ENCODE assay signal across 21 cellular contexts in the genomic region with DNA sequence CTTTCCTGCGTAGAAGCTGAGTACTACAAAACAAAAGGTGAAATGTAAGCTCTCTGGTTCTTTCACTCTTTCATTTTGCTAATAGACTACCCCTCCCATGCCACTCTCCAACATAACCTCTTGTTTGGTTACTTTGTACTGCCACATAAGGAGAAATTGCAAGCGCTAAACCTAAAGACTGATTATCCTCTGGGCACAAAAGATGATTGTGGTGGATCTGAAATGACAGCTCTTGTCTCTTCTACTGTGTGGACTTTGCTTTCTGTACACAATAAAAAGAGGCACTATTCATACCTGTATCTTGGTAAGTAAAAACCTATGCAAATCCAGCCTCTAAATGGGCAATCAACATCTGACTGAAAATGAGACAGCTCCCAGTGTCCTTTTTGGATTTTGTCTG. TPM values are rescaled to one million over a fixed set of nuclear protein-coding genes. Genes with fewer than 3 reads are reported as not detected.
DNase-seq lines count a peak whose midpoint lies in the region; ATAC-seq and TF ChIP-seq lines count a peak whose summit lies in the region.
"Had no signal": no experiment of that assay in that cellular context is flagged by ENCODE, and none has a peak within 500 bp of the region (broad histone marks: within the 10 kb centered on the region; RNA-seq: fewer than 3 reads in every experiment).

No MANE protein-coding gene starts in this region.

- no peaks in the 10 kb centered on the region for H3K36me3 ChIP-seq in sigmoid colon
- H3K36me3 ChIP-seq: thyroid gland had no signal

- intact Hi-C loops in sigmoid colon (cut with DNase I), result no loop called here
- intact Hi-C loops in activated T-helper 2 cell treated with anti-CD3 and anti-CD28 coated beads, Interferon-gamma antibody, Interleukin-2, Interleukin-4, amounts not matched to agents 10 μg/mL and 5 μg/mL and 100 μg/mL, durations not matched to agents 14 hours and 24 hours and 36 hours (cut with micrococcal nuclease), result loop anchor here (10.0 kb wide), 3 partner anchors 131 to 1691 kb away; no protein-coding TSS in a partner anchor

- no peaks in the 10 kb centered on the region for H3K27me3 Mint-ChIP-seq in activated T-helper 17 cell treated with anti-CD3 and anti-CD28 coated beads, Interleukin-2, amount 50 U/mL, for 72 hours
- peaks cover 52% of the 10 kb centered on the region for H3K27me3 Mint-ChIP-seq in nephron progenitor cell (ENCODE audit: low read depth, poor library complexity)
- no peaks in the 10 kb centered on the region for H3K27me3 Mint-ChIP-seq in activated T-helper 2 cell treated with anti-CD3 and anti-CD28 coated beads, Interferon-gamma antibody, Interleukin-2, Interleukin-4, amounts not matched to agents 10 μg/mL and 5 μg/mL and 100 μg/mL, durations not matched to agents 14 hours and 24 hours and 36 hours (ENCODE audit: low read depth)
- H3K27me3 Mint-ChIP-seq: CD4-positive, CD25-positive, alpha-beta regulatory T cell; dendritic cell treated with granulocyte-macrophage colony-stimulating factor and Interleukin-4, amounts not matched to agents 40 ng/mL and 50 ng/mL, for 4 days had no signal

- H3K27ac ChIP-seq in sigmoid colon, result no peak overlapping the region
- H3K27ac ChIP-seq: thyroid gland had no signal

- peak overlapping the region; percentile 30 for H3K4me3 Mint-ChIP-seq in activated T-helper 17 cell treated with anti-CD3 and anti-CD28 coated beads, Interleukin-2, amount 50 U/mL, for 72 hours
- peak overlapping the region; percentile 22 for H3K4me3 Mint-ChIP-seq in nephron progenitor cell
- no peak overlapping the region for H3K4me3 Mint-ChIP-seq in activated T-helper 2 cell treated with anti-CD3 and anti-CD28 coated beads, Interferon-gamma antibody, Interleukin-2, Interleukin-4, amounts not matched to agents 10 μg/mL and 5 μg/mL and 100 μg/mL, durations not matched to agents 14 hours and 24 hours and 36 hours (ENCODE audit: low read depth)
- H3K4me3 Mint-ChIP-seq: CD4-positive, CD25-positive, alpha-beta regulatory T cell; dendritic cell treated with granulocyte-macrophage colony-stimulating factor and Interleukin-4, amounts not matched to agents 40 ng/mL and 50 ng/mL, for 4 days; WTC11 had no signal

- no peaks in the 10 kb centered on the region for H3K9me3 ChIP-seq in sigmoid colon
- H3K9me3 ChIP-seq: thyroid gland had no signal

- no peak overlapping the region for H3K4me3 ChIP-seq in sigmoid colon
- H3K4me3 ChIP-seq: thyroid gland had no signal

- H3K4me1 Mint-ChIP-seq in activated T-helper 17 cell treated with anti-CD3 and anti-CD28 coated beads, Interleukin-2, amount 50 U/mL, for 72 hours, result no peaks in the 10 kb centered on the region
- peaks cover 93% of the 10 kb centered on the region for H3K4me1 Mint-ChIP-seq in nephron progenitor cell
- H3K4me1 Mint-ChIP-seq in activated T-helper 2 cell treated with anti-CD3 and anti-CD28 coated beads, Interferon-gamma antibody, Interleukin-2, Interleukin-4, amounts not matched to agents 10 μg/mL and 5 μg/mL and 100 μg/mL, durations not matched to agents 14 hours and 24 hours and 36 hours (ENCODE audit: low read depth), result peaks cover 29% of the 10 kb centered on the region

- H3K27ac Mint-ChIP-seq in activated T-helper 17 cell treated with anti-CD3 and anti-CD28 coated beads, Interleukin-2, amount 50 U/mL, for 72 hours, result no peak overlapping the region
- no peak overlapping the region for H3K27ac Mint-ChIP-seq in nephron progenitor cell
- H3K27ac Mint-ChIP-seq in activated T-helper 2 cell treated with anti-CD3 and anti-CD28 coated beads, Interferon-gamma antibody, Interleukin-2, Interleukin-4, amounts not matched to agents 10 μg/mL and 5 μg/mL and 100 μg/mL, durations not matched to agents 14 hours and 24 hours and 36 hours, result no peak overlapping the region
- H3K27ac Mint-ChIP-seq: dendritic cell treated with granulocyte-macrophage colony-stimulating factor and Interleukin-4, amounts not matched to agents 40 ng/mL and 50 ng/mL, for 4 days; H9; WTC11 had no signal

- H3K27me3 ChIP-seq in sigmoid colon, result peaks cover 0 to 3% (median 0%) of the 10 kb centered on the region in 3 donors
- H3K27me3 ChIP-seq: thyroid gland had no signal

- H3K9me3 Mint-ChIP-seq in activated T-helper 17 cell treated with anti-CD3 and anti-CD28 coated beads, Interleukin-2, amount 50 U/mL, for 72 hours, result no peaks in the 10 kb centered on the region
- no peaks in the 10 kb centered on the region for H3K9me3 Mint-ChIP-seq in nephron progenitor cell
- no peaks in the 10 kb centered on the region for H3K9me3 Mint-ChIP-seq in activated T-helper 2 cell treated with anti-CD3 and anti-CD28 coated beads, Interferon-gamma antibody, Interleukin-2, Interleukin-4, amounts not matched to agents 10 μg/mL and 5 μg/mL and 100 μg/mL, durations not matched to agents 14 hours and 24 hours and 36 hours
- H3K9me3 Mint-ChIP-seq: CD4-positive, CD25-positive, alpha-beta regulatory T cell; dendritic cell treated with granulocyte-macrophage colony-stimulating factor and Interleukin-4, amounts not matched to agents 40 ng/mL and 50 ng/mL, for 4 days; H9; WTC11 had no signal

- no peak for ATAC-seq in activated T-helper 17 cell treated with anti-CD3 and anti-CD28 coated beads, Interleukin-2, amount 50 U/mL, for 72 hours (replicated peaks)
- ATAC-seq in HG02610 (IDR thresholded peaks at IDR 0.05; ENCODE audit: unreplicated experiment), result no peak
- ATAC-seq: sciatic nerve, WTC11 had no signal

- TF ChIP-seq CTCF in nephron progenitor cell (IDR thresholded peaks at IDR 0.05) (no peak), sigmoid colon (IDR thresholded peaks at IDR 0.05) (no peak)

- no peaks in the 10 kb centered on the region for H3K36me3 Mint-ChIP-seq in activated T-helper 17 cell treated with anti-CD3 and anti-CD28 coated beads, Interleukin-2, amount 50 U/mL, for 72 hours (ENCODE audit: low read depth)
- no peaks in the 10 kb centered on the region for H3K36me3 Mint-ChIP-seq in nephron progenitor cell (ENCODE audit: low read depth)
- H3K36me3 Mint-ChIP-seq in activated T-helper 2 cell treated with anti-CD3 and anti-CD28 coated beads, Interferon-gamma antibody, Interleukin-2, Interleukin-4, amounts not matched to agents 10 μg/mL and 5 μg/mL and 100 μg/mL, durations not matched to agents 14 hours and 24 hours and 36 hours (ENCODE audit: low read depth), result no peaks in the 10 kb centered on the region
- H3K36me3 Mint-ChIP-seq: CD4-positive, CD25-positive, alpha-beta regulatory T cell; WTC11 had no signal

- DNase-seq in NCI-H1092 treated with DMSO at 0.1 percent for 48 hours (lab: John Stamatoyannopoulos, UW) (peak; percentile 56), NCI-H1092 (lab: John Stamatoyannopoulos, UW) (no peak), NCI-H1930 (lab: John Stamatoyannopoulos, UW) (peak; percentile 25 to 46), nephron progenitor cell (no peak), sigmoid colon (no peak)
- no peak for DNase-seq in activated T-helper 2 cell treated with anti-CD3 and anti-CD28 coated beads, Interferon-gamma antibody, Interleukin-2, Interleukin-4, amounts not matched to agents 10 μg/mL and 5 μg/mL and 100 μg/mL, durations not matched to agents 14 hours and 24 hours and 36 hours (ENCODE audit: low spot score)
- DNase-seq: 8988T; activated gamma-delta T cell; CD4-positive, CD25-positive, alpha-beta regulatory T cell; EL; H9; NCI-H510A; nucleus accumbens; stimulated activated CD4-positive, alpha-beta T cell treated with anti-CD3 and anti-CD28 coated beads, Interleukin-2, amount 100 ng/mL, for 48 hours; SW 1271; thyroid gland had no signal

- no peak for TF ChIP-seq EP300 in sigmoid colon (IDR thresholded peaks at IDR 0.05)

- no peak for TF ChIP-seq POLR2A in sigmoid colon (IDR thresholded peaks at IDR 0.05)

- WGBS in sigmoid colon, 2 donors, result 39 to 70% methylated on average over 2 of the region's 2 CpGs

- peaks cover 0 to 12% (median 0%) of the 10 kb centered on the region in 4 donors for H3K4me1 ChIP-seq in sigmoid colon
- H3K4me1 ChIP-seq: thyroid gland had no signal

RNA-seq across cellular contexts. Expression of a gene that starts 5.3 kb away (rescaled TPM):
- total RNA-seq in activated T-helper 17 cell treated with anti-CD3 and anti-CD28 coated beads, Interleukin-2, amount 50 U/mL, for 72 hours, result 10 to 100 TPM in 1 of 2 donors, 1 to 10 TPM in 1; 6.6 to 13.9 TPM
- total RNA-seq in sigmoid colon, result 1 to 10 TPM; 1.7 to 5.7 (median 2.8) TPM
- 1 to 10 TPM; 5.4 to 5.8 (median 5.8) TPM for polyA plus RNA-seq in sigmoid colon
- 15.7 and 16.2 TPM in 2 replicates for total RNA-seq in activated T-helper 2 cell treated with anti-CD3 and anti-CD28 coated beads, Interferon-gamma antibody, Interleukin-2, Interleukin-4, amounts not matched to agents 10 μg/mL and 5 μg/mL and 100 μg/mL, durations not matched to agents 14 hours and 24 hours and 36 hours

Comparison
In these comparisons a context has a peak if more than half of its experiments do, and no peak if none do; other contexts are left out.
1. DNase-seq: peak in NCI-H1092 treated with DMSO at 0.1 percent for 48 hours (single experiment) and NCI-H1930 (2 of 2); none in NCI-H1092 (single experiment), nephron progenitor cell (single experiment), sigmoid colon (single experiment) and activated T-helper 2 cell treated with anti-CD3 and anti-CD28 coated beads, Interferon-gamma antibody, Interleukin-2, Interleukin-4, amounts not matched to agents 10 μg/mL and 5 μg/mL and 100 μg/mL, durations not matched to agents 14 hours and 24 hours and 36 hours (single experiment).